ENCODE assay signal across 8 cellular contexts in genomic region chr20:13008761-13009681, GRCh38. TPM values are rescaled to one million over a fixed set of nuclear protein-coding genes. Genes with fewer than 3 reads are reported as not detected.
DNase-seq lines count a peak whose midpoint lies in the region; ATAC-seq, FAIRE-seq and TF ChIP-seq lines count a peak whose summit lies in the region.

Gene SPTLC3, plus strand, starts transcription at chr20:13008972. Its CDS starts 296 bp downstream, at chr20:13009268.

- no peak for TF ChIP-seq EP300 in A549 (IDR thresholded peaks at IDR 0.05)

- intact Hi-C loops in prostate gland (cut with DNase I), result no loop called here

- TF ChIP-seq CTCF in A549 (IDR thresholded peaks at IDR 0.05), result 0 out of 3 replicates have a peak, but pooled peaks have one; percentile 7
- peak; percentile 49 for TF ChIP-seq CTCF in VCaP (conservative IDR thresholded peaks at IDR 0.05)
- TF ChIP-seq CTCF in cardiac muscle cell (IDR thresholded peaks at IDR 0.05; ENCODE audit: low read depth, low read length), result peak; percentile 13
- peak in 1 of 4 experiments; percentile 7 for TF ChIP-seq CTCF in prostate gland (IDR thresholded peaks at IDR 0.05)

- TF ChIP-seq POLR2A in A549 (IDR thresholded peaks at IDR 0.05; ENCODE audit: low read length), result no peak
- peak; percentile 40 for TF ChIP-seq POLR2A in prostate gland (IDR thresholded peaks at IDR 0.05)

- ATAC-seq in A549 (peak; percentile 40 to 72; a peak in 5 of 6 replicates), GM18861 (IDR thresholded peaks at IDR 0.05; ENCODE audit: unreplicated experiment) (peak; percentile 29), HG03066 (IDR thresholded peaks at IDR 0.05; ENCODE audit: low read depth, unreplicated experiment) (peak; percentile 29)

- CTCF ChIA-PET in A549 (lab: Yijun Ruan, JAX), result interaction anchor here (0.7 to 1.9 kb wide), 6 partner anchors 20 to 242 kb away, joined by 3 to 6 read pairs (median 3); no protein-coding TSS in a partner anchor

- H3K36me3 ChIP-seq in cardiac muscle cell, result no peaks in the 10 kb centered on the region
- H3K36me3 ChIP-seq in prostate gland, result no peaks in the 10 kb centered on the region

- 19% methylated on average over 9 of the region's 9 CpGs for WGBS in A549 (ENCODE audit: missing lambda C conversion rate)
- WGBS in prostate gland, result under 1% methylated on average over 9 of the region's 9 CpGs

- peak within 1 kb of the TSS; percentile 44 for H3K4me2 ChIP-seq in A549

- DNase-seq in A549 (ENCODE audit: low read depth in 1 of 2, low spot score in 1 of 2), result no peak
- peak; percentile 49 to 51 for DNase-seq in cardiac muscle cell (ENCODE audit: low read depth in 1 of 2, low spot score in 1 of 2)
- DNase-seq in prostate gland (ENCODE audit: low spot score), result peak; percentile 65
- no peak for DNase-seq in DMS 273 (lab: John Stamatoyannopoulos, UW; ENCODE audit: unreplicated experiment)
- DNase-seq in effector CD4-positive, alpha-beta T cell, result no peak

- peak in 1 of 2 experiments; percentile 44; a peak in 2 of 5 replicates for TF ChIP-seq RAD21 in A549 (conservative IDR thresholded peaks at IDR 0.05 in 1 of 2, IDR thresholded peaks at IDR 0.05 in 1 of 2)

- H3K27me3 ChIP-seq in cardiac muscle cell, result no peaks in the 10 kb centered on the region
- no peaks in the 10 kb centered on the region for H3K27me3 ChIP-seq in prostate gland (replicated peaks; ENCODE audit: insufficient read depth)

- peak; percentile 72 for FAIRE-seq in A549 (lab: Jason Lieb, UNC)

- no peaks in the 10 kb centered on the region for H3K9me3 ChIP-seq in A549
- H3K9me3 ChIP-seq in cardiac muscle cell (ENCODE audit: low read depth), result no peaks in the 10 kb centered on the region
- H3K9me3 ChIP-seq in prostate gland, result no peaks in the 10 kb centered on the region

- POLR2A ChIA-PET in A549 (lab: Yijun Ruan, JAX), result no interaction called here

- peaks cover 20% of the 10 kb centered on the region; the same call in 2 of the 3 replicates for H3K4me1 ChIP-seq in A549
- H3K4me1 ChIP-seq in cardiac muscle cell (ENCODE audit: low read depth), result peaks cover 17% of the 10 kb centered on the region
- H3K4me1 ChIP-seq in prostate gland (replicated peaks), result peaks cover 4% of the 10 kb centered on the region

- no peak within 1 kb of the TSS for H3K4me3 ChIP-seq in A549
- H3K4me3 ChIP-seq in cardiac muscle cell, result peak within 1 kb of the TSS; percentile 24
- peak within 1 kb of the TSS; percentile 23 to 35 for H3K4me3 ChIP-seq in prostate gland

- H3K27ac ChIP-seq in A549, result no peak within 1 kb of the TSS
- peak within 1 kb of the TSS; percentile 75 for H3K27ac ChIP-seq in VCaP
- H3K27ac ChIP-seq in cardiac muscle cell, result peak within 1 kb of the TSS; percentile 67
- H3K27ac ChIP-seq in prostate gland, result peak within 1 kb of the TSS; percentile 64 to 72

TF ChIP-seq in A549, 52 proteins besides CTCF, POLR2A, EP300 and RAD21:
- no peak for TF ChIP-seq MYC (IDR thresholded peaks at IDR 0.05; ENCODE audit: borderline replicate concordance, low read length)
- no peak for TF ChIP-seq CHD2 (IDR thresholded peaks at IDR 0.05; ENCODE audit: low read length, partially characterized antibody)
- TF ChIP-seq EHMT2 (IDR thresholded peaks at IDR 0.05; ENCODE audit: low read depth), result no peak
- no peak for TF ChIP-seq SMC3 (IDR thresholded peaks at IDR 0.05)
- no peak for TF ChIP-seq POLR2AphosphoS2 (conservative IDR thresholded peaks at IDR 0.05; ENCODE audit: low read length)
- no peak for TF ChIP-seq FOXS1 (CRISPR knock-in tag; IDR thresholded peaks at IDR 0.05)
- TF ChIP-seq FOSL2 (IDR thresholded peaks at IDR 0.05), result no peak
- TF ChIP-seq FOSL2 (CRISPR knock-in tag; IDR thresholded peaks at IDR 0.05), result no peak
- no peak for TF ChIP-seq CBX8 (IDR thresholded peaks at IDR 0.05)
- no peak for TF ChIP-seq MAX (IDR thresholded peaks at IDR 0.05)
- TF ChIP-seq CHD4 (IDR thresholded peaks at IDR 0.05; ENCODE audit: borderline replicate concordance), result no peak

RNA-seq across cellular contexts. Expression of gene SPTLC3, which starts in this region (rescaled TPM):
- polyA plus RNA-seq in A549 (2011; rRNA removed) (0.54 and 0.57 TPM in 2 replicates), A549 (2017; fragmentation: RNase III; extraction: RNeasy Plus Mini Kit Qiagen cat#74134 plus additional on column Dnase treatment) (0.04 to 0.18 TPM (median 0.10 TPM) in 3 replicates), cardiac muscle cell (3.2 and 6.2 TPM in 2 replicates)
- polyA plus RNA-seq in A549 (2012; cell fraction: cytosol; rRNA removed), result under 0.01 and 0.05 TPM in 2 replicates
- polyA plus RNA-seq in A549 (2012; cell fraction: nucleus; rRNA removed), result 0.12 TPM in 1 of 2 replicates, not detected in the other
- polyA minus RNA-seq in A549 (2011; rRNA and poly(A)+ RNA removed), result 0.39 and 0.74 TPM in 2 replicates
- total RNA-seq in cardiac muscle cell (2.2 and 2.6 TPM in 2 replicates), prostate gland (10 to 100 TPM in 1 of 2 donors, 1 to 10 TPM in 1; 5.2 to 24.5 TPM)

Comparison
In these comparisons a context has a peak if more than half of its experiments do, and no peak if none do; other contexts are left out.
1. Peak in ATAC-seq and H3K4me2 ChIP-seq in A549; RNA of the gene not detected or under 1 TPM.
2. DNase-seq: peak in cardiac muscle cell (2 of 2) and prostate gland (single experiment); none in A549 (0 of 2), DMS 273 (single experiment) and effector CD4-positive, alpha-beta T cell (single experiment).
3. H3K27ac ChIP-seq: peak in VCaP (single experiment), cardiac muscle cell (single experiment) and prostate gland (2 of 2); none in A549 (0 of 2).
4. Peak in every context shown above with its lines, with median percentiles within 50 percentile points of each other: ATAC-seq.